8 cellular contexts compared by ENCODE assay signal in genomic region chr16:85800321-85800669, GRCh38. TPM values are rescaled to one million over a fixed set of nuclear protein-coding genes. Genes with fewer than 3 reads are reported as not detected.
DNase-seq lines count a peak whose midpoint lies in the region; ATAC-seq, FAIRE-seq and TF ChIP-seq lines count a peak whose summit lies in the region.

No MANE protein-coding gene starts in this region.

- DNase-seq in M059J (ENCODE audit: low read depth) (peak; percentile 13), GM12878 (ENCODE audit: low read depth, low spot score) (no peak), suprapubic skin (ENCODE audit: low spot score in 2 of 2) (no peak), cerebellar cortex (ENCODE audit: low spot score) (no peak), mucosa of gallbladder (ENCODE audit: low spot score) (no peak), GM19240 (ENCODE audit: insufficient read length, low spot score) (no peak)

- H2AFZ ChIP-seq in GM12878 (ENCODE audit: control insufficient read depth, low read depth, low read length) = no peak overlapping the region

- POLR2A ChIA-PET in GM12878 (lab: Charles Lee) = interaction anchor here (1.0 kb wide), 1 partner anchor 41 kb away, joined by 3 read pairs; no protein-coding TSS in a partner anchor

- TF ChIP-seq RAD21 in GM12878 (IDR thresholded peaks at IDR 0.05; ENCODE audit: insufficient read depth, low read depth, low read length) = no peak
- TF ChIP-seq RAD21 in liver (IDR thresholded peaks at IDR 0.05) = no peak

- intact Hi-C loops in GM12878 (cut with micrococcal nuclease; ENCODE audit: unreplicated experiment) = loop anchor here (2.0 kb wide), 1 partner anchor 43 kb away; no protein-coding TSS in a partner anchor

- BruUV-seq in GM12878 (replicated peaks; lab: Mats Ljungman, UMichigan) = no TSS peak

- in situ Hi-C loops in GM12878 (cut with MboI) = loop anchor here (25.0 kb wide), 1 partner anchor 537 kb away; no protein-coding TSS in a partner anchor

- WGBS in GM12878 (ENCODE audit: insufficient coverage, insufficient replicate concordance, low lambda C conversion rate, missing lambda C conversion rate) = 12% methylated on average over 9 of the region's 9 CpGs
- 9% methylated on average over 9 of the region's 9 CpGs for WGBS in liver
- WGBS in suprapubic skin = 8% methylated on average over 9 of the region's 9 CpGs

- H3K36me3 ChIP-seq in GM12878 (ENCODE audit: control insufficient read depth in 2 of 2, insufficient read depth in 2 of 2, low read length in 1 of 2) = peaks cover 10 to 11% of the 10 kb centered on the region in 2 experiments
- peaks cover 0 to 44% (median 29%) of the 10 kb centered on the region in 4 donors for H3K36me3 ChIP-seq in liver (ENCODE audit: control insufficient read depth in 4 of 4, insufficient read depth in 3 of 4, low read depth in 1 of 4, low read length in 3 of 4)
- H3K36me3 ChIP-seq in suprapubic skin = peaks cover 52% of the 10 kb centered on the region

- peaks cover 73% of the 10 kb centered on the region for H3K79me2 ChIP-seq in GM12878 (ENCODE audit: control insufficient read depth, insufficient read depth, low read length)

- CTCF ChIA-PET in GM12878 (lab: Yijun Ruan, JAX) = interaction anchor here (0.7 to 2.1 kb wide), 2 partner anchors 19 to 21 kb away, joined by 3 to 11 read pairs; no protein-coding TSS in a partner anchor

- peak overlapping the region; percentile 95 for H3K4me3 ChIP-seq in GM12875 (ENCODE audit: low read depth, low read length)
- H3K4me3 ChIP-seq in GM12878 = peak overlapping the region; percentile 95
- H3K4me3 ChIP-seq in liver (ENCODE audit: low read depth in 1 of 3, low read length in 3 of 3) = peak overlapping the region; percentile 86 to 97 (median 96)
- H3K4me3 ChIP-seq in suprapubic skin = peak overlapping the region; percentile 100

- no peak for FAIRE-seq in GM12878 (lab: Jason Lieb, UNC)

- H3K4me2 ChIP-seq in GM12878 (ENCODE audit: control insufficient read depth, insufficient read depth) = peak overlapping the region; percentile 70

- H3K27ac ChIP-seq in GM12878 (ENCODE audit: control insufficient read depth, insufficient read depth) (peak overlapping the region; percentile 94), liver (ENCODE audit: low read depth in 1 of 2, low read length in 2 of 2) (peak overlapping the region; percentile 86 to 88), suprapubic skin (peak overlapping the region; percentile 93)

- no peaks in the 10 kb centered on the region for H3K9me3 ChIP-seq in GM12878 (replicated peaks; ENCODE audit: control insufficient read depth, insufficient read depth, low read length)
- no peaks in the 10 kb centered on the region for H3K9me3 ChIP-seq in liver (ENCODE audit: control insufficient read depth in 4 of 4, low read length in 3 of 4)
- H3K9me3 ChIP-seq in suprapubic skin = no peaks in the 10 kb centered on the region

- SMC1A ChIA-PET in GM12878 (lab: Charles Lee; ENCODE audit: uncharacterized antibody, unreplicated experiment) = no interaction called here

- peak in 1 of 2 experiments; percentile 32; a peak in 1 of 4 replicates for TF ChIP-seq EP300 in GM12878 (IDR thresholded peaks at IDR 0.05; ENCODE audit: borderline replicate concordance in 1 of 2, control insufficient read depth in 1 of 2, low read depth in 2 of 2, low read length in 2 of 2)
- no peak for TF ChIP-seq EP300 in suprapubic skin (IDR thresholded peaks at IDR 0.05)

- peak; percentile 37 for ATAC-seq in GM12878

- RAD21 ChIA-PET in GM12878 (lab: Charles Lee; ENCODE audit: unreplicated experiment) = no interaction called here

- peak overlapping the region; percentile 96 for H3K9ac ChIP-seq in GM12878 (ENCODE audit: control insufficient read depth, insufficient read depth, low read length)
- peak overlapping the region; percentile 90 to 94 for H3K9ac ChIP-seq in liver (ENCODE audit: low read depth in 1 of 2, low read length in 2 of 2)

- H3K4me1 ChIP-seq in GM12878 (ENCODE audit: control insufficient read depth, insufficient read depth, low read length) (peaks cover 11% of the 10 kb centered on the region), liver (ENCODE audit: control insufficient read depth in 4 of 4, insufficient read depth in 4 of 4, low read length in 3 of 4) (peaks cover 4 to 33% (median 23%) of the 10 kb centered on the region in 4 donors), suprapubic skin (peaks cover 25% of the 10 kb centered on the region)

- H4K20me1 ChIP-seq in GM12878 (ENCODE audit: control insufficient read depth, insufficient read depth) = peaks cover 4% of the 10 kb centered on the region; the same call in 1 of the 2 replicates

- TF ChIP-seq POLR2A in GM12878 (IDR thresholded peaks at IDR 0.05; ENCODE audit: low read depth, low read length) (no peak), suprapubic skin (IDR thresholded peaks at IDR 0.05) (no peak)

- H3K27me3 ChIP-seq in GM12878 (replicated peaks in 1 of 2; ENCODE audit: control insufficient read depth in 2 of 2, insufficient read depth in 2 of 2, low read length in 1 of 2) (no peaks in the 10 kb centered on the region), liver (ENCODE audit: control insufficient read depth in 4 of 4, insufficient read depth in 4 of 4, low read length in 3 of 4) (no peaks in the 10 kb centered on the region), suprapubic skin (no peaks in the 10 kb centered on the region)

- TF ChIP-seq CTCF in GM12875 (IDR thresholded peaks at IDR 0.05; ENCODE audit: borderline replicate concordance, insufficient read depth, low read depth, low read length) = no peak
- no peak for TF ChIP-seq CTCF in GM12878 (IDR thresholded peaks at IDR 0.05 in 2 of 3, conservative IDR thresholded peaks at IDR 0.05 in 1 of 3; ENCODE audit: control insufficient read depth in 2 of 3, extremely low read depth in 1 of 3, insufficient read depth in 1 of 3, low read depth in 3 of 3, low read length in 3 of 3)
- no peak for TF ChIP-seq CTCF in liver (IDR thresholded peaks at IDR 0.05; ENCODE audit: low read depth, low read length, missing input control)
- TF ChIP-seq CTCF in suprapubic skin (IDR thresholded peaks at IDR 0.05) = no peak

RNA-seq across cellular contexts. Expression of gene COX4I1, which starts 0.8 kb away (rescaled TPM):
- 473 and 552 TPM in 2 replicates for total RNA-seq in M059J (2014; rRNA removed; shearing (Covaris generic))
- total RNA-seq in GM12878 (2013; cell fraction: nucleolus; rRNA removed) = 57.6 and 65.4 TPM in 2 replicates
- 606 and 612 TPM in 2 replicates for total RNA-seq in GM12878 (2014; rRNA removed)
- total RNA-seq in GM12878 (2014; rRNA removed; fragmentation: Illumina TruSeq; extraction: Trizol) = 473 and 480 TPM in 2 replicates
- 651 and 668 TPM in 2 replicates for total RNA-seq in GM12878 (2021)
- polyA plus RNA-seq in GM12878 (2011; ENCODE audit: low read depth) = 399 TPM
- 723 and 922 TPM in 2 replicates for polyA plus RNA-seq in GM12878 (2011; rRNA removed)
- polyA plus RNA-seq in GM12878 (2011; cell fraction: cytosol; rRNA removed) = 1,082 and 1,324 TPM in 2 replicates
- polyA plus RNA-seq in GM12878 (2011; cell fraction: nucleus; rRNA removed) = 520 and 608 TPM in 2 replicates
- 712 and 748 TPM in 2 replicates for polyA plus RNA-seq in GM12878 (2012)
- 616 and 801 TPM in 2 replicates for polyA plus RNA-seq in GM12878 (2014; fragmentation: Illumina TruSeq; extraction: Trizol)
- 1,000 to 10,000 TPM; 1,747 to 1,889 TPM for polyA plus RNA-seq in GM12878 (2014; fragmentation: Nextera tagmentation; extraction: Ambion mirVana)
- polyA plus RNA-seq in GM12878 (2014; rRNA removed) = 854 and 876 TPM in 2 replicates
- polyA plus RNA-seq in GM12878 (2016; fragmentation: Nextera tagmentation; extraction: Ambion mirVana) = 100 to 1,000 TPM; 889 to 942 TPM
- 340 and 443 TPM in 2 replicates for polyA minus RNA-seq in GM12878 (2011; rRNA and poly(A)+ RNA removed)
- polyA minus RNA-seq in GM12878 (2011; cell fraction: cytosol; rRNA and poly(A)+ RNA removed) = 106 and 140 TPM in 2 replicates
- polyA minus RNA-seq in GM12878 (2011; cell fraction: nucleus; rRNA and poly(A)+ RNA removed) = 58.5 and 67.8 TPM in 2 replicates
- total RNA-seq in liver = 100 to 1,000 TPM; 186 to 195 TPM
- polyA plus RNA-seq in liver = 100 to 1,000 TPM; 466 to 576 TPM
- 100 to 1,000 TPM; 369 to 505 (median 459) TPM for total RNA-seq in suprapubic skin
- 571 TPM for total RNA-seq in mucosa of gallbladder

RNA-seq across cellular contexts. Expression of gene EMC8, which starts 1.0 kb away (rescaled TPM):
- 58.2 and 59.0 TPM in 2 replicates for total RNA-seq in M059J (2014; rRNA removed; shearing (Covaris generic))
- 32.6 and 34.2 TPM in 2 replicates for total RNA-seq in GM12878 (2013; cell fraction: nucleolus; rRNA removed)
- total RNA-seq in GM12878 (2014; rRNA removed) (29.4 and 29.7 TPM in 2 replicates), GM12878 (2014; rRNA removed; fragmentation: Illumina TruSeq; extraction: Trizol) (27.0 and 30.1 TPM in 2 replicates), GM12878 (2021) (34.4 and 40.1 TPM in 2 replicates), liver (10 to 100 TPM; 12.0 to 12.4 TPM), suprapubic skin (10 to 100 TPM; 20.4 to 39.5 (median 23.9) TPM), mucosa of gallbladder (21.4 TPM)
- polyA plus RNA-seq in GM12878 (2011; ENCODE audit: low read depth) = 8.0 TPM
- polyA plus RNA-seq in GM12878 (2011; rRNA removed) (19.9 and 36.9 TPM in 2 replicates), GM12878 (2014; fragmentation: Illumina TruSeq; extraction: Trizol) (14.9 and 17.8 TPM in 2 replicates), GM12878 (2014; fragmentation: Nextera tagmentation; extraction: Ambion mirVana) (10 to 100 TPM in 1 of 2 experiments, 1 to 10 TPM in 1; 7.8 to 16.5 TPM), GM12878 (2014; rRNA removed) (45.2 and 50.9 TPM in 2 replicates), GM12878 (2016; fragmentation: Nextera tagmentation; extraction: Ambion mirVana) (10 to 100 TPM; 59.8 to 62.0 TPM), liver (10 to 100 TPM; 12.1 to 12.4 TPM)
- 33.4 and 45.7 TPM in 2 replicates for polyA plus RNA-seq in GM12878 (2011; cell fraction: cytosol; rRNA removed)
- 30.6 and 33.4 TPM in 2 replicates for polyA plus RNA-seq in GM12878 (2011; cell fraction: nucleus; rRNA removed)
- 11.6 and 14.6 TPM in 2 replicates for polyA plus RNA-seq in GM12878 (2012)
- polyA minus RNA-seq in GM12878 (2011; rRNA and poly(A)+ RNA removed) = 34.0 and 42.8 TPM in 2 replicates
- polyA minus RNA-seq in GM12878 (2011; cell fraction: cytosol; rRNA and poly(A)+ RNA removed) = 17.5 and 20.7 TPM in 2 replicates
- polyA minus RNA-seq in GM12878 (2011; cell fraction: nucleus; rRNA and poly(A)+ RNA removed) = 14.7 and 35.0 TPM in 2 replicates

RNA-seq across cellular contexts. Expression of gene C16orf74, which starts 49.4 kb away (rescaled TPM):
- total RNA-seq in M059J (2014; rRNA removed; shearing (Covaris generic)) = 3.0 and 4.2 TPM in 2 replicates
- 5.8 and 6.9 TPM in 2 replicates for total RNA-seq in GM12878 (2013; cell fraction: nucleolus; rRNA removed)
- total RNA-seq in GM12878 (2014; rRNA removed) = 9.3 and 9.8 TPM in 2 replicates
- total RNA-seq in GM12878 (2014; rRNA removed; fragmentation: Illumina TruSeq; extraction: Trizol) = 6.8 and 7.7 TPM in 2 replicates
- total RNA-seq in GM12878 (2021) = 12.8 and 13.1 TPM in 2 replicates
- polyA plus RNA-seq in GM12878 (2011; ENCODE audit: low read depth) = 2.1 TPM
- 0.17 and 0.23 TPM in 2 replicates for polyA plus RNA-seq in GM12878 (2011; rRNA removed)
- 0.74 and 0.85 TPM in 2 replicates for polyA plus RNA-seq in GM12878 (2011; cell fraction: cytosol; rRNA removed)
- 0.30 and 0.41 TPM in 2 replicates for polyA plus RNA-seq in GM12878 (2011; cell fraction: nucleus; rRNA removed)
- polyA plus RNA-seq in GM12878 (2012) = 5.9 and 8.1 TPM in 2 replicates
- 1.6 and 5.8 TPM in 2 replicates for polyA plus RNA-seq in GM12878 (2014; fragmentation: Illumina TruSeq; extraction: Trizol)
- 1 to 10 TPM in 1 of 2 experiments, under 1 TPM in 1; 0.72 to 2.5 TPM for polyA plus RNA-seq in GM12878 (2014; fragmentation: Nextera tagmentation; extraction: Ambion mirVana)
- 17.5 and 20.1 TPM in 2 replicates for polyA plus RNA-seq in GM12878 (2014; rRNA removed)
- polyA plus RNA-seq in GM12878 (2016; fragmentation: Nextera tagmentation; extraction: Ambion mirVana) = 1 to 10 TPM; 5.7 to 7.9 TPM
- polyA minus RNA-seq in GM12878 (2011; rRNA and poly(A)+ RNA removed) = not detected in 2 replicates
- polyA minus RNA-seq in GM12878 (2011; cell fraction: cytosol; rRNA and poly(A)+ RNA removed) = not detected in 2 replicates
- polyA minus RNA-seq in GM12878 (2011; cell fraction: nucleus; rRNA and poly(A)+ RNA removed) = not detected in 2 replicates
- total RNA-seq in liver = under 1 TPM; 0.37 to 0.42 TPM
- under 1 TPM; 0.44 to 0.75 TPM for polyA plus RNA-seq in liver
- 10 to 100 TPM; 11.0 to 13.0 (median 11.4) TPM for total RNA-seq in suprapubic skin
- total RNA-seq in mucosa of gallbladder = 0.83 TPM
